15 cellular contexts compared by ENCODE assay signal in the genomic region with DNA sequence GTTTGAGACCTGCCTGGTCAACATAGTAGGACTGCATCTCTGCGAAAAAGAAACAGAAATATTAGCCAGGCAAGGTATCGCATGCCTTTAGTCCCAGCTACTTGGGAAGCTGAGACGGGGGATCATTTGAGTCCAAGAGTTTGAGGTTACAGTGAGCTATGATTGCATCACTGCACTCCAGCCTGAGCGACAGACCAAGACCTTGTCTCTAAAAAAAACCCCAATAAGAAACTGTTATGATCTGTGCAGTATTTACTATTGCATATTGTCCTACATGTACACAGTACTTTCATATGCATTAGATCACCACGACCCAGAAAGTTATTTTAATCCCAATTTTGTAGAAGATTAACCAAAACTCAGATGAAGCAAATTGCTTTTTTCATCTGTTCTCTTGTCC.
"Had no signal": no experiment of that assay in that cellular context is flagged by ENCODE, and none has a peak within 500 bp of the region (broad histone marks: within the 10 kb centered on the region; RNA-seq: fewer than 3 reads in every experiment).

No MANE protein-coding gene starts in this region.

- H3K27me3 ChIP-seq: cardiac muscle cell, gastrocnemius medialis, heart right ventricle, ovary, sigmoid colon, thyroid gland had no signal

- H3K9me3 Mint-ChIP-seq: stimulated activated memory B cell treated with anti-CD40 and anti-IgM and Interleukin-4, amounts not matched to agents 10 μg/mL and 1 μg/mL and 100 μg/mL, for 72 hours had no signal

- H3K9me3 ChIP-seq: gastrocnemius medialis, ovary, thyroid gland had no signal

- H3K4me1 ChIP-seq: gastrocnemius medialis, thyroid gland had no signal

- H3K27ac ChIP-seq: cardiac muscle cell, gastrocnemius medialis, heart right ventricle, ovary, sigmoid colon, thyroid gland had no signal

- H3K27ac Mint-ChIP-seq: activated CD4-positive, alpha-beta memory T cell treated with anti-CD3 and anti-CD28 coated beads for 36 hours; activated CD4-positive, alpha-beta T cell treated with anti-CD3 and anti-CD28 coated beads for 36 hours; activated CD8-positive, alpha-beta memory T cell treated with anti-CD3 and anti-CD28 coated beads, Interleukin-2, amount 10 ng/mL, durations not matched to agents 7 days and 5 days; activated naive CD4-positive, alpha-beta T cell treated with anti-CD3 and anti-CD28 coated beads, Interleukin-2, amount 10 ng/mL, durations not matched to agents 7 days and 5 days; stimulated activated memory B cell treated with anti-CD40 and anti-IgM and Interleukin-4, amounts not matched to agents 10 μg/mL and 1 μg/mL and 100 μg/mL, for 72 hours had no signal

- H3K4me1 Mint-ChIP-seq: activated naive CD4-positive, alpha-beta T cell treated with anti-CD3 and anti-CD28 coated beads, Interleukin-2, amount 10 ng/mL, durations not matched to agents 7 days and 5 days had no signal

- H3K4me3 Mint-ChIP-seq: activated CD4-positive, alpha-beta memory T cell treated with anti-CD3 and anti-CD28 coated beads for 36 hours; activated CD4-positive, alpha-beta T cell treated with anti-CD3 and anti-CD28 coated beads for 36 hours; activated CD8-positive, alpha-beta memory T cell treated with anti-CD3 and anti-CD28 coated beads, Interleukin-2, amount 10 ng/mL, durations not matched to agents 7 days and 5 days; activated naive CD4-positive, alpha-beta T cell treated with anti-CD3 and anti-CD28 coated beads, Interleukin-2, amount 10 ng/mL, durations not matched to agents 7 days and 5 days; stimulated activated memory B cell treated with anti-CD40 and anti-IgM and Interleukin-4, amounts not matched to agents 10 μg/mL and 1 μg/mL and 100 μg/mL, for 72 hours had no signal

- H3K36me3 ChIP-seq: ovary had no signal

- H3K27me3 Mint-ChIP-seq: activated CD4-positive, alpha-beta memory T cell treated with anti-CD3 and anti-CD28 coated beads for 36 hours; activated CD4-positive, alpha-beta T cell treated with anti-CD3 and anti-CD28 coated beads for 36 hours; activated CD8-positive, alpha-beta memory T cell treated with anti-CD3 and anti-CD28 coated beads, Interleukin-2, amount 10 ng/mL, durations not matched to agents 7 days and 5 days; activated naive CD4-positive, alpha-beta T cell treated with anti-CD3 and anti-CD28 coated beads, Interleukin-2, amount 10 ng/mL, durations not matched to agents 7 days and 5 days; naive B cell; stimulated activated memory B cell treated with anti-CD40 and anti-IgM and Interleukin-4, amounts not matched to agents 10 μg/mL and 1 μg/mL and 100 μg/mL, for 72 hours had no signal

- DNase-seq: activated CD4-positive, alpha-beta memory T cell treated with anti-CD3 and anti-CD28 coated beads for 36 hours; activated CD4-positive, alpha-beta T cell treated with anti-CD3 and anti-CD28 coated beads for 36 hours; activated CD8-positive, alpha-beta memory T cell treated with anti-CD3 and anti-CD28 coated beads, Interleukin-2, amount 10 ng/mL, durations not matched to agents 7 days and 5 days; activated naive CD4-positive, alpha-beta T cell treated with anti-CD3 and anti-CD28 coated beads, Interleukin-2, amount 10 ng/mL, durations not matched to agents 7 days and 5 days; activated T-cell treated with anti-CD3 and anti-CD28 coated beads, Interleukin-2, amount 50 U/mL, for 1 hour; erythroblast; gastrocnemius medialis; heart right ventricle; naive B cell; ovary; sigmoid colon; stimulated activated CD4-positive, alpha-beta T cell treated with anti-CD3 and anti-CD28 coated beads, Interleukin-1b, Interleukin-23, amount 100 ng/mL, for 48 hours; thyroid gland had no signal

- H3K4me3 ChIP-seq: cardiac muscle cell, gastrocnemius medialis, heart right ventricle, ovary, sigmoid colon, thyroid gland had no signal

- ATAC-seq: activated CD4-positive, alpha-beta T cell treated with anti-CD3 and anti-CD28 coated beads for 36 hours; activated CD8-positive, alpha-beta memory T cell treated with anti-CD3 and anti-CD28 coated beads, Interleukin-2, amount 10 ng/mL, durations not matched to agents 7 days and 5 days; gastrocnemius medialis; heart right ventricle; stimulated activated memory B cell treated with anti-CD40 and anti-IgM and Interleukin-4, amounts not matched to agents 10 μg/mL and 1 μg/mL and 100 μg/mL, for 72 hours had no signal
